Comparison of ENCODE assay signal across 14 cellular contexts in genomic region chr7:106104861-106105260, GRCh38.
"Had no signal": no experiment of that assay in that cellular context is flagged by ENCODE, and none has a peak within 500 bp of the region (broad histone marks: within the 10 kb centered on the region; RNA-seq: fewer than 3 reads in every experiment).

No MANE protein-coding gene starts in this region.

- H3K27ac Mint-ChIP-seq: activated naive CD8-positive, alpha-beta T cell treated with anti-CD3 and anti-CD28 coated beads for 36 hours; nephron had no signal

- ATAC-seq: sciatic nerve, T-helper 17 cell had no signal

- DNase-seq: activated CD4-positive, CD25-positive, alpha-beta regulatory T cell; activated effector memory CD4-positive, alpha-beta T cell treated with Interleukin-2 at 50 U/mL for 16 hours; activated naive CD8-positive, alpha-beta T cell treated with anti-CD3 and anti-CD28 coated beads for 36 hours; activated T-cell treated with anti-CD3 and anti-CD28 coated beads, Interleukin-2, amount 50 U/mL, for 1 hour; anterior cingulate cortex; esophagus squamous epithelium; immature natural killer cell; stimulated activated CD4-positive, alpha-beta T cell treated with anti-CD3 and anti-CD28 coated beads, Interleukin-2, amount 100 ng/mL, for 24 hours; stimulated activated naive CD4-positive, alpha-beta T cell; T-helper 17 cell; trophoblast cell had no signal

- H3K27me3 Mint-ChIP-seq: activated naive CD8-positive, alpha-beta T cell treated with anti-CD3 and anti-CD28 coated beads for 36 hours; T-helper 17 cell had no signal

- H3K4me3 ChIP-seq: esophagus squamous epithelium, lung had no signal

- H3K4me3 Mint-ChIP-seq: activated naive CD8-positive, alpha-beta T cell treated with anti-CD3 and anti-CD28 coated beads for 36 hours; immature natural killer cell; nephron; T-helper 17 cell had no signal

- H3K9me3 ChIP-seq: esophagus squamous epithelium had no signal

- H3K27me3 ChIP-seq: esophagus squamous epithelium had no signal

- H3K9me3 Mint-ChIP-seq: activated naive CD8-positive, alpha-beta T cell treated with anti-CD3 and anti-CD28 coated beads for 36 hours; immature natural killer cell; nephron had no signal
